ENCODE assay signal across 17 cellular contexts in the genomic region with DNA sequence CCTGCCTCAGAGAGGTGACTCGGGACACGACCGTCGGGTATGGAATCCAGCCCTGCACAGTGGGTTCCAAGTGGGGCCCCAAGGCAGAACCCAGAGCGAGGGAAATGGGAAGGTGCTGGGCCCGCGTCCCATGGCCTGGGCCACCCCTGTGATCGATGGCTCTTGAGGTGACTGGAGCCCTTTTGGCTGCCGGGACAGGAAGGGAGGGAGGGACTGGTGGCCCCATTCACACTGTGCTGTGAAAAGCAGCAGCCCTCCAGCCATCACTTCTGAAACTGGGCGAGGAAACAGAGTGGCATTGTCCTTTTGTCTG.
DNase-seq lines count a peak whose midpoint lies in the region; ATAC-seq and TF ChIP-seq lines count a peak whose summit lies in the region.
"Had no signal": no experiment of that assay in that cellular context is flagged by ENCODE, and none has a peak within 500 bp of the region (broad histone marks: within the 10 kb centered on the region; RNA-seq: fewer than 3 reads in every experiment).

No MANE protein-coding gene starts in this region.

- H3K9me3 Mint-ChIP-seq in Calu3 (ENCODE audit: low read depth, unreplicated experiment) (no peaks in the 10 kb centered on the region), type B pancreatic cell (no peaks in the 10 kb centered on the region)
- peaks cover 0 to 5% (median 0%) of the 10 kb centered on the region in 5 donors for H3K9me3 Mint-ChIP-seq in CD8-positive, alpha-beta memory T cell
- H3K9me3 Mint-ChIP-seq: stimulated activated memory B cell treated with anti-CD40 and anti-IgM and Interleukin-4, amounts not matched to agents 10 μg/mL and 1 μg/mL and 100 μg/mL, for 72 hours had no signal

- H3K27ac ChIP-seq in RWPE2 (ENCODE audit: poor library complexity, severe bottlenecking): peak overlapping the region; percentile 15
- no peak overlapping the region for H3K27ac ChIP-seq in CD8-positive, alpha-beta memory T cell (ENCODE audit: low read depth, low read length)
- H3K27ac ChIP-seq: parathyroid adenoma had no signal

- no peaks in the 10 kb centered on the region for H3K27me3 Mint-ChIP-seq in Calu3 (ENCODE audit: unreplicated experiment)
- H3K27me3 Mint-ChIP-seq in CD8-positive, alpha-beta memory T cell: no peaks in the 10 kb centered on the region
- no peaks in the 10 kb centered on the region for H3K27me3 Mint-ChIP-seq in type B pancreatic cell
- H3K27me3 Mint-ChIP-seq: stimulated activated memory B cell treated with anti-CD40 and anti-IgM and Interleukin-4, amounts not matched to agents 10 μg/mL and 1 μg/mL and 100 μg/mL, for 72 hours; T-helper 17 cell had no signal

- H3K4me1 ChIP-seq in RWPE2 (ENCODE audit: insufficient read depth, poor library complexity, severe bottlenecking): peaks cover 9% of the 10 kb centered on the region
- peaks cover 10% of the 10 kb centered on the region for H3K4me1 ChIP-seq in CD8-positive, alpha-beta memory T cell (ENCODE audit: insufficient read depth, low read length)
- H3K4me1 ChIP-seq: Caco-2, parathyroid adenoma had no signal

- H3K27me3 ChIP-seq in RWPE2 (ENCODE audit: insufficient read depth, poor library complexity, severe bottlenecking): no peaks in the 10 kb centered on the region
- no peaks in the 10 kb centered on the region for H3K27me3 ChIP-seq in CD8-positive, alpha-beta memory T cell (ENCODE audit: insufficient read depth, low read length, poor library complexity, severe bottlenecking)

- H3K9me3 ChIP-seq in RWPE2 (ENCODE audit: severe bottlenecking): no peaks in the 10 kb centered on the region
- H3K9me3 ChIP-seq in CD8-positive, alpha-beta memory T cell (ENCODE audit: low read length): no peaks in the 10 kb centered on the region
- H3K9me3 ChIP-seq: Caco-2 had no signal

- H3K27ac Mint-ChIP-seq in Calu3 (ENCODE audit: unreplicated experiment) (peak overlapping the region; percentile 27), type B pancreatic cell (no peak overlapping the region)
- no peak overlapping the region for H3K27ac Mint-ChIP-seq in CD8-positive, alpha-beta memory T cell
- H3K27ac Mint-ChIP-seq: stimulated activated memory B cell treated with anti-CD40 and anti-IgM and Interleukin-4, amounts not matched to agents 10 μg/mL and 1 μg/mL and 100 μg/mL, for 72 hours; T-helper 17 cell had no signal

- intact Hi-C loops in Calu3 (cut with micrococcal nuclease; ENCODE audit: unreplicated experiment): loop anchor here (5.0 kb wide), 1 partner anchor 55 kb away; no protein-coding TSS in a partner anchor

- no TSS peak for BruUV-seq in Calu3 (replicated peaks; lab: Mats Ljungman, UMichigan)

- CTCF ChIA-PET in Calu3 (lab: Charles Lee): interaction anchor here (1.0 to 1.1 kb wide), 2 partner anchors 56 to 110 kb away, joined by 3 read pairs; a partner anchor contains a TSS
- CTCF ChIA-PET in CD8-positive, alpha-beta memory T cell (lab: Charles Lee): no interaction called here

- ATAC-seq in RWPE2 (ENCODE audit: low read depth) (no peak), HG03460 (IDR thresholded peaks at IDR 0.05; ENCODE audit: unreplicated experiment) (no peak), HG02610 (IDR thresholded peaks at IDR 0.05; ENCODE audit: unreplicated experiment) (no peak)
- ATAC-seq: activated CD4-positive, CD25-positive, alpha-beta regulatory T cell treated with anti-CD3 and anti-CD28 coated beads, Interleukin-2, amount 50 U/mL, for 24 hours; stimulated activated memory B cell treated with anti-CD40 and anti-IgM and Interleukin-4, amounts not matched to agents 10 μg/mL and 1 μg/mL and 100 μg/mL, for 72 hours; T-helper 17 cell had no signal

- DNase-seq in Calu3 (no peak), RWPE2 (ENCODE audit: low spot score) (no peak), inferior parietal cortex (ENCODE audit: extremely low spot score) (peak; percentile 73), pons (ENCODE audit: low spot score) (peak; percentile 90), type B pancreatic cell (ENCODE audit: extremely low spot score, unreplicated experiment) (no peak)
- no peak for DNase-seq in CD8-positive, alpha-beta memory T cell
- DNase-seq: activated naive CD4-positive, alpha-beta T cell; Caco-2; effector CD4-positive, alpha-beta T cell; NCI-H1436; SIG-M5; T-helper 17 cell had no signal

- no peaks in the 10 kb centered on the region for H3K4me1 Mint-ChIP-seq in Calu3 (ENCODE audit: low read depth, unreplicated experiment)
- peaks cover 4 to 33% (median 7%) of the 10 kb centered on the region in 3 donors for H3K4me1 Mint-ChIP-seq in CD8-positive, alpha-beta memory T cell
- no peaks in the 10 kb centered on the region for H3K4me1 Mint-ChIP-seq in type B pancreatic cell (ENCODE audit: unreplicated experiment)
- H3K4me1 Mint-ChIP-seq: stimulated activated memory B cell treated with anti-CD40 and anti-IgM and Interleukin-4, amounts not matched to agents 10 μg/mL and 1 μg/mL and 100 μg/mL, for 72 hours had no signal

- H3K36me3 Mint-ChIP-seq in Calu3 (ENCODE audit: insufficient read depth, unreplicated experiment) (peaks cover 5% of the 10 kb centered on the region), type B pancreatic cell (no peaks in the 10 kb centered on the region)
- no peaks in the 10 kb centered on the region for H3K36me3 Mint-ChIP-seq in CD8-positive, alpha-beta memory T cell
- H3K36me3 Mint-ChIP-seq: stimulated activated memory B cell treated with anti-CD40 and anti-IgM and Interleukin-4, amounts not matched to agents 10 μg/mL and 1 μg/mL and 100 μg/mL, for 72 hours had no signal

- no peaks in the 10 kb centered on the region for H3K36me3 ChIP-seq in RWPE2 (ENCODE audit: low read depth)
- H3K36me3 ChIP-seq in CD8-positive, alpha-beta memory T cell (ENCODE audit: insufficient read depth, low read length): no peaks in the 10 kb centered on the region

- H3K4me3 ChIP-seq in RWPE2 (ENCODE audit: severe bottlenecking): no peak overlapping the region
- no peak overlapping the region for H3K4me3 ChIP-seq in CD8-positive, alpha-beta memory T cell (ENCODE audit: low read length)

- H3K4me3 Mint-ChIP-seq in Calu3 (ENCODE audit: low read depth, unreplicated experiment) (no peak overlapping the region), type B pancreatic cell (no peak overlapping the region)
- H3K4me3 Mint-ChIP-seq in CD8-positive, alpha-beta memory T cell: no peak overlapping the region
- H3K4me3 Mint-ChIP-seq: stimulated activated memory B cell treated with anti-CD40 and anti-IgM and Interleukin-4, amounts not matched to agents 10 μg/mL and 1 μg/mL and 100 μg/mL, for 72 hours; T-helper 17 cell had no signal

- TF ChIP-seq CTCF in Calu3 (IDR thresholded peaks at IDR 0.05; ENCODE audit: unreplicated experiment) (no peak), RWPE2 (IDR thresholded peaks at IDR 0.05; ENCODE audit: poor library complexity, severe bottlenecking) (no peak), type B pancreatic cell (conservative IDR thresholded peaks at IDR 0.05) (no peak)

- POLR2A ChIA-PET in CD8-positive, alpha-beta memory T cell (lab: Charles Lee): no interaction called here

Comparison
In these comparisons a context has a peak if more than half of its experiments do, and no peak if none do; other contexts are left out.
1. DNase-seq: peak in inferior parietal cortex (single experiment) and pons (single experiment); none in Calu3 (single experiment), RWPE2 (single experiment), CD8-positive, alpha-beta memory T cell (0 of 5) and type B pancreatic cell (single experiment).